ENCODE assay signal across 11 cellular contexts in the genomic region with DNA sequence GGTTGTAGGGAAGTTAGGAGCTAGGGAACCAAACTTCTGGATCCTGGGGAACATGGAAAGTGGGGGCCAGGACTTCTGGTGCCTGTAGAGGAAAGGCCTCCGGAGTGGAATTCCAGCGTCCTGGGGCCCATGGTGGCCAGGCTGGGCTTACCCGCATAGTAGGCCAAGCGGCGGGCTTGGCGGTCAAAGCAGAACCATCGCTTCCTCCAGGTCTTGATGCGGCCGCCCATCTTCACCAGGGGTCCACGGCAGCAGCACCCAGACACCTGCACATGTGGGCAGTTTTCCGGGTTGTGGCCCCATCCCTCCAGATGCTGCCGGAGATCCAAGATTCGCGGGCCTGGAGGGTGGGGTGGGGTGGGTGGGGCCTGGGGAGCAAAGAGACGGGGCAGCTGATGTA. TPM values are rescaled to one million over a fixed set of nuclear protein-coding genes. Genes with fewer than 3 reads are reported as not detected.
"Had no signal": no experiment of that assay in that cellular context is flagged by ENCODE, and none has a peak within 500 bp of the region (broad histone marks: within the 10 kb centered on the region; RNA-seq: fewer than 3 reads in every experiment).

No MANE protein-coding gene starts in this region.

- H2AFZ ChIP-seq: GM23248 had no signal

- H3K36me3 ChIP-seq: HAP-1 had no signal

- ATAC-seq: HCT116, HepG2 had no signal

- H3K27ac ChIP-seq: GM23248, HL-60 had no signal

- H3K9ac ChIP-seq: GM23248 had no signal

- H3K9me3 ChIP-seq: HAP-1 had no signal

- H3K4me3 Mint-ChIP-seq: HFFc6 had no signal

- H3K4me3 ChIP-seq: GM23248, HAP-1 had no signal

- H3K4me1 ChIP-seq: HAP-1 had no signal

- DNase-seq: GM23248, GOT3, H7, HFFc6, KBM-7 had no signal

- H3K27ac Mint-ChIP-seq: HFFc6 had no signal

RNA-seq across cellular contexts. Expression of a gene that starts 13.8 kb away (rescaled TPM):
- total RNA-seq: GM23248, H7, HT1080 had no signal

RNA-seq across cellular contexts. Expression of a gene that starts 53.8 kb away (rescaled TPM):
- total RNA-seq: H4, H7, HT1080 had no signal
